In genomic region chr4:184645904-184646610, GRCh38 we compare ENCODE assay signal across 1 cellular context.
TF ChIP-seq lines count a peak whose summit lies in the region.

No MANE protein-coding gene starts in this region.

TF ChIP-seq in HepG2, 621 proteins besides CTCF, POLR2A, EP300 and RAD21:
- TF ChIP-seq CEBPB (IDR thresholded peaks at IDR 0.05; ENCODE audit: borderline replicate concordance, low read depth, low read length) = 0 out of 2 replicates have a peak, but pooled peaks have one; percentile 4
- TF ChIP-seq SRY (CRISPR knock-in tag; IDR thresholded peaks at IDR 0.05) = no peak
- 0 out of 2 replicates have a peak, but pooled peaks have one; percentile 16 for TF ChIP-seq USF2 (IDR thresholded peaks at IDR 0.05; ENCODE audit: low read depth, low read length)
- peak; percentile 42; the same call in 1 of the 2 replicates for TF ChIP-seq USF2 (CRISPR knock-in tag; IDR thresholded peaks at IDR 0.05; ENCODE audit: borderline replicate concordance)
